10 cellular contexts compared by ENCODE assay signal in genomic region chr20:63819224-63819917, GRCh38. TPM values are rescaled to one million over a fixed set of nuclear protein-coding genes. Genes with fewer than 3 reads are reported as not detected.
DNase-seq lines count a peak whose midpoint lies in the region; ATAC-seq, FAIRE-seq and TF ChIP-seq lines count a peak whose summit lies in the region.
"Had no signal": no experiment of that assay in that cellular context is flagged by ENCODE, and none has a peak within 500 bp of the region (broad histone marks: within the 10 kb centered on the region; RNA-seq: fewer than 3 reads in every experiment).

No MANE protein-coding gene starts in this region.

- no peak overlapping the region for H2AFZ ChIP-seq in astrocyte (ENCODE audit: low read depth, low read length)

- H4K20me1 ChIP-seq in astrocyte (ENCODE audit: insufficient read depth, low read length), result peaks cover 33% of the 10 kb centered on the region

- no peaks in the 10 kb centered on the region for H3K4me1 Mint-ChIP-seq in stimulated activated naive CD8-positive, alpha-beta T cell treated with anti-CD3 and anti-CD28 coated beads, Interleukin-15, Interleukin-2, amounts not matched to agents 100 ng/mL and 50 ng/mL, for 24 hours (ENCODE audit: low read depth)
- H3K4me1 Mint-ChIP-seq in stimulated activated naive CD8-positive, alpha-beta T cell treated with anti-CD3 and anti-CD28 coated beads, Interleukin-15, amount 100 ng/mL, for 72 hours, result no peaks in the 10 kb centered on the region
- H3K4me1 Mint-ChIP-seq in astrocyte (ENCODE audit: low read depth, unreplicated experiment), result peaks cover 8% of the 10 kb centered on the region
- no peaks in the 10 kb centered on the region for H3K4me1 Mint-ChIP-seq in activated T-cell treated with anti-CD3 and anti-CD28 coated beads, Interleukin-2, amount 50 U/mL, for 72 hours (ENCODE audit: low read depth)

- peaks cover 7% of the 10 kb centered on the region for H3K27me3 ChIP-seq in astrocyte (ENCODE audit: insufficient read depth, low read length)

- no peaks in the 10 kb centered on the region for H3K36me3 Mint-ChIP-seq in stimulated activated naive CD8-positive, alpha-beta T cell treated with anti-CD3 and anti-CD28 coated beads, Interleukin-15, Interleukin-2, amounts not matched to agents 100 ng/mL and 50 ng/mL, for 24 hours (ENCODE audit: low read depth)
- peaks cover 10% of the 10 kb centered on the region for H3K36me3 Mint-ChIP-seq in astrocyte (ENCODE audit: low read depth, unreplicated experiment)
- H3K36me3 Mint-ChIP-seq in activated T-cell treated with anti-CD3 and anti-CD28 coated beads, Interleukin-2, amount 50 U/mL, for 72 hours (ENCODE audit: insufficient read depth in 2 of 2), result no peaks in the 10 kb centered on the region

- peak overlapping the region; percentile 33 for H3K4me3 Mint-ChIP-seq in stimulated activated naive CD8-positive, alpha-beta T cell treated with anti-CD3 and anti-CD28 coated beads, Interleukin-15, Interleukin-2, amounts not matched to agents 100 ng/mL and 50 ng/mL, for 24 hours
- no peak overlapping the region for H3K4me3 Mint-ChIP-seq in stimulated activated naive CD8-positive, alpha-beta T cell treated with anti-CD3 and anti-CD28 coated beads, Interleukin-15, amount 100 ng/mL, for 72 hours
- peak overlapping the region; percentile 1 for H3K4me3 Mint-ChIP-seq in astrocyte (ENCODE audit: unreplicated experiment)
- H3K4me3 Mint-ChIP-seq in activated T-cell treated with anti-CD3 and anti-CD28 coated beads, Interleukin-2, amount 50 U/mL, for 72 hours, result no peak overlapping the region

- H3K36me3 ChIP-seq in astrocyte (ENCODE audit: insufficient read depth, low read length), result no peaks in the 10 kb centered on the region

- peak overlapping the region; percentile 9 for H3K9ac ChIP-seq in astrocyte (ENCODE audit: low read length)

- H3K9me3 Mint-ChIP-seq in stimulated activated naive CD8-positive, alpha-beta T cell treated with anti-CD3 and anti-CD28 coated beads, Interleukin-15, Interleukin-2, amounts not matched to agents 100 ng/mL and 50 ng/mL, for 24 hours, result no peaks in the 10 kb centered on the region
- no peaks in the 10 kb centered on the region for H3K9me3 Mint-ChIP-seq in stimulated activated naive CD8-positive, alpha-beta T cell treated with anti-CD3 and anti-CD28 coated beads, Interleukin-15, amount 100 ng/mL, for 72 hours
- H3K9me3 Mint-ChIP-seq in astrocyte (ENCODE audit: unreplicated experiment), result no peaks in the 10 kb centered on the region
- no peaks in the 10 kb centered on the region for H3K9me3 Mint-ChIP-seq in activated T-cell treated with anti-CD3 and anti-CD28 coated beads, Interleukin-2, amount 50 U/mL, for 72 hours

- H3K79me2 ChIP-seq in astrocyte (ENCODE audit: insufficient read depth, low read length), result peaks cover 5% of the 10 kb centered on the region

- no peak for DNase-seq in stimulated activated naive CD8-positive, alpha-beta T cell treated with anti-CD3 and anti-CD28 coated beads, Interleukin-15, amount 100 ng/mL, for 72 hours
- DNase-seq in astrocyte (ENCODE audit: low read depth) (no peak), left colon (peak in 1 of 2 donors; percentile 47), substantia nigra (lab: John Stamatoyannopoulos, UW) (no peak), superior temporal gyrus (ENCODE audit: extremely low spot score) (no peak)
- no peak for DNase-seq in activated T-cell treated with anti-CD3 and anti-CD28 coated beads, Interleukin-2, amount 50 U/mL, for 72 hours
- DNase-seq: NCI-H187 treated with DMSO at 0.1 percent for 48 hours had no signal

- H3K4me2 ChIP-seq in astrocyte (ENCODE audit: low read length), result peak overlapping the region; percentile 42

- no peak for ATAC-seq in stimulated activated naive CD8-positive, alpha-beta T cell treated with anti-CD3 and anti-CD28 coated beads, Interleukin-15, amount 100 ng/mL, for 72 hours
- ATAC-seq in left colon (peak; percentile 73), GM18867 (IDR thresholded peaks at IDR 0.05; ENCODE audit: unreplicated experiment) (no peak)
- no peak for ATAC-seq in activated T-cell treated with anti-CD3 and anti-CD28 coated beads, Interleukin-2, amount 50 U/mL, for 72 hours (replicated peaks in 1 of 2)
- ATAC-seq: HCT116 had no signal

- TF ChIP-seq CTCF in astrocyte (IDR thresholded peaks at IDR 0.05; ENCODE audit: insufficient read depth, low read depth, low read length), result peak; percentile 20

- H3K27ac ChIP-seq in astrocyte (ENCODE audit: low read depth, low read length), result no peak overlapping the region
- no peak overlapping the region for H3K27ac ChIP-seq in substantia nigra (ENCODE audit: low read depth, low read length, poor library complexity, severe bottlenecking)

- no peaks in the 10 kb centered on the region for H3K27me3 Mint-ChIP-seq in stimulated activated naive CD8-positive, alpha-beta T cell treated with anti-CD3 and anti-CD28 coated beads, Interleukin-15, Interleukin-2, amounts not matched to agents 100 ng/mL and 50 ng/mL, for 24 hours
- H3K27me3 Mint-ChIP-seq in stimulated activated naive CD8-positive, alpha-beta T cell treated with anti-CD3 and anti-CD28 coated beads, Interleukin-15, amount 100 ng/mL, for 72 hours, result peaks cover 21% of the 10 kb centered on the region
- no peaks in the 10 kb centered on the region for H3K27me3 Mint-ChIP-seq in astrocyte (ENCODE audit: low read depth, unreplicated experiment)
- peaks cover 15% of the 10 kb centered on the region for H3K27me3 Mint-ChIP-seq in activated T-cell treated with anti-CD3 and anti-CD28 coated beads, Interleukin-2, amount 50 U/mL, for 72 hours (ENCODE audit: low read depth)

- H3K9me3 ChIP-seq in astrocyte (ENCODE audit: insufficient read depth, low read depth, low read length), result no peaks in the 10 kb centered on the region

- no peak for FAIRE-seq in astrocyte (lab: Jason Lieb, UNC)

- intact Hi-C loops in left colon (cut with DNase I, micrococcal nuclease), result no loop called here

- H3K27ac Mint-ChIP-seq in stimulated activated naive CD8-positive, alpha-beta T cell treated with anti-CD3 and anti-CD28 coated beads, Interleukin-15, Interleukin-2, amounts not matched to agents 100 ng/mL and 50 ng/mL, for 24 hours, result no peak overlapping the region
- no peak overlapping the region for H3K27ac Mint-ChIP-seq in stimulated activated naive CD8-positive, alpha-beta T cell treated with anti-CD3 and anti-CD28 coated beads, Interleukin-15, amount 100 ng/mL, for 72 hours
- H3K27ac Mint-ChIP-seq in astrocyte (ENCODE audit: unreplicated experiment), result no peak overlapping the region
- no peak overlapping the region for H3K27ac Mint-ChIP-seq in activated T-cell treated with anti-CD3 and anti-CD28 coated beads, Interleukin-2, amount 50 U/mL, for 72 hours

- no peaks in the 10 kb centered on the region for H3K4me1 ChIP-seq in astrocyte (ENCODE audit: insufficient read depth, low read length)

- H3K4me3 ChIP-seq in astrocyte (ENCODE audit: insufficient read depth, low read depth, low read length), result no peak overlapping the region

RNA-seq across cellular contexts. Expression of gene ZBTB46, which starts 11.7 kb away (rescaled TPM):
- total RNA-seq in astrocyte (12.9 and 13.9 TPM in 2 replicates), left colon (1 to 10 TPM; 3.0 to 5.6 TPM)
- total RNA-seq in activated T-cell treated with anti-CD3 and anti-CD28 coated beads, Interleukin-2, amount 50 U/mL, for 72 hours, result 1 to 10 TPM; 2.7 to 8.2 TPM

RNA-seq across cellular contexts. Expression of gene ABHD16B, which starts 41.9 kb away (rescaled TPM):
- total RNA-seq in astrocyte, result not detected in 2 replicates
- not detected for total RNA-seq in left colon
- under 1 TPM in 1 of 2 donors, not detected in 1; 0.22 TPM for total RNA-seq in activated T-cell treated with anti-CD3 and anti-CD28 coated beads, Interleukin-2, amount 50 U/mL, for 72 hours

RNA-seq across cellular contexts. Expression of gene TPD52L2, which starts 45.7 kb away (rescaled TPM):
- total RNA-seq in astrocyte (145 TPM in 2 replicates), left colon (10 to 100 TPM; 49.5 to 58.5 TPM)
- 10 to 100 TPM; 71.5 to 76.8 TPM for total RNA-seq in activated T-cell treated with anti-CD3 and anti-CD28 coated beads, Interleukin-2, amount 50 U/mL, for 72 hours

Comparison
In these comparisons a context has a peak if more than half of its experiments do, and no peak if none do; other contexts are left out.
1. H3K4me3 Mint-ChIP-seq: peak in stimulated activated naive CD8-positive, alpha-beta T cell treated with anti-CD3 and anti-CD28 coated beads, Interleukin-15, Interleukin-2, amounts not matched to agents 100 ng/mL and 50 ng/mL, for 24 hours (single experiment) and astrocyte (single experiment); none in stimulated activated naive CD8-positive, alpha-beta T cell treated with anti-CD3 and anti-CD28 coated beads, Interleukin-15, amount 100 ng/mL, for 72 hours (0 of 2) and activated T-cell treated with anti-CD3 and anti-CD28 coated beads, Interleukin-2, amount 50 U/mL, for 72 hours (0 of 2).